ENCODE assay signal across 1 cellular context in genomic region chr18:42053188-42053781, GRCh38.
TF ChIP-seq lines count a peak whose summit lies in the region.

No MANE protein-coding gene starts in this region.

TF ChIP-seq in SK-N-SH, 30 proteins besides CTCF, POLR2A, EP300 and RAD21 (continued from another document):
- peak; percentile 56 for TF ChIP-seq SMC3 (IDR thresholded peaks at IDR 0.05; ENCODE audit: low read depth, low read length)
- no peak for TF ChIP-seq GATA2 (CRISPR knock-in tag; IDR thresholded peaks at IDR 0.05)
